ENCODE assay signal across 1 cellular context in genomic region chr20:47801079-47801478, GRCh38.
TF ChIP-seq lines count a peak whose summit lies in the region.

No MANE protein-coding gene starts in this region.

TF ChIP-seq in H1, 55 proteins besides CTCF, POLR2A, EP300 and RAD21 (continued from another document):
- TF ChIP-seq RNF2 (IDR thresholded peaks at IDR 0.05; ENCODE audit: borderline replicate concordance, low read depth, low read length, missing control alignments, poor library complexity, severe bottlenecking) = no peak
- TF ChIP-seq SP4 (IDR thresholded peaks at IDR 0.05; ENCODE audit: low read length) = no peak
- no peak for TF ChIP-seq POU5F1 (IDR thresholded peaks at IDR 0.05; ENCODE audit: low read depth, low read length)
- no peak for TF ChIP-seq TBP (IDR thresholded peaks at IDR 0.05; ENCODE audit: low read depth, low read length)
TF ChIP-seq in H1: peak in this region for 0.
